9 cellular contexts compared by ENCODE assay signal in genomic region chr10:104323721-104324686, GRCh38. TPM values are rescaled to one million over a fixed set of nuclear protein-coding genes. Genes with fewer than 3 reads are reported as not detected.
DNase-seq lines count a peak whose midpoint lies in the region; ATAC-seq and TF ChIP-seq lines count a peak whose summit lies in the region.
"Had no signal": no experiment of that assay in that cellular context is flagged by ENCODE, and none has a peak within 500 bp of the region (broad histone marks: within the 10 kb centered on the region; RNA-seq: fewer than 3 reads in every experiment).

No MANE protein-coding gene starts in this region.

- H3K27ac ChIP-seq in GM23338 (ENCODE audit: low read depth) (0 out of 2 replicates have a peak overlapping the region, but pooled peaks have one; percentile 12), RWPE1 (peak overlapping the region; percentile 99), trophoblast cell (ENCODE audit: low read depth, low read length) (no peak overlapping the region)

- H3K27me3 Mint-ChIP-seq in GM23338 (ENCODE audit: insufficient read depth, low read depth, poor library complexity) = peaks cover 6% of the 10 kb centered on the region
- no peaks in the 10 kb centered on the region for H3K27me3 Mint-ChIP-seq in effector memory CD8-positive, alpha-beta T cell

- H3K36me3 ChIP-seq in GM23338 (ENCODE audit: insufficient read depth) (no peaks in the 10 kb centered on the region), trophoblast cell (ENCODE audit: control insufficient read depth in 1 of 2, insufficient read depth in 2 of 2, low read length in 2 of 2) (peaks cover 6 to 9% of the 10 kb centered on the region in 2 experiments)

- peak overlapping the region; percentile 18 for H3K18ac ChIP-seq in trophoblast cell (ENCODE audit: low read length)

- 0 out of 2 replicates have a peak, but pooled peaks cover 2% of the 10 kb centered on the region for H3K9me2 ChIP-seq in GM23338 (ENCODE audit: insufficient read depth)

- peak overlapping the region; percentile 74; the same call in 1 of the 2 replicates for H3K27ac Mint-ChIP-seq in GM23338
- H3K27ac Mint-ChIP-seq in effector memory CD8-positive, alpha-beta T cell = peak overlapping the region; percentile 87 to 95

- peak overlapping the region; percentile 5 for H3K4ac ChIP-seq in trophoblast cell (ENCODE audit: low read depth, low read length)

- H2AK5ac ChIP-seq in trophoblast cell (ENCODE audit: low read length) = no peak overlapping the region

- H3K4me2 ChIP-seq in GM23338 (peak overlapping the region; percentile 70; the same call in 1 of the 2 replicates), trophoblast cell (ENCODE audit: low read length) (no peak overlapping the region)

- no peak overlapping the region for H2BK12ac ChIP-seq in trophoblast cell (ENCODE audit: low read length)

- no peak overlapping the region for H3K9ac ChIP-seq in trophoblast cell (ENCODE audit: low read length)

- H3K79me1 ChIP-seq in trophoblast cell (ENCODE audit: low read length) = peaks cover 20% of the 10 kb centered on the region

- H4K12ac ChIP-seq in trophoblast cell (ENCODE audit: low read depth, low read length) = no peak overlapping the region

- TF ChIP-seq CTCF in GM23338 (conservative IDR thresholded peaks at IDR 0.05; ENCODE audit: low read depth in 2 of 2) (no peak), RWPE1 (conservative IDR thresholded peaks at IDR 0.05; ENCODE audit: low read depth) (no peak)

- H3K4me1 ChIP-seq in GM23338 (ENCODE audit: insufficient read depth) = peaks cover 63% of the 10 kb centered on the region
- H3K4me1 ChIP-seq in trophoblast cell (ENCODE audit: control insufficient read depth in 1 of 2, insufficient read depth in 2 of 2, low read length in 2 of 2) = peaks cover 22 to 29% of the 10 kb centered on the region in 2 experiments

- no peak for DNase-seq in GM23338 (ENCODE audit: low spot score)
- no peak for DNase-seq in RWPE1 (ENCODE audit: low spot score)
- DNase-seq in effector memory CD8-positive, alpha-beta T cell = no peak
- DNase-seq in trophoblast cell = no peak
- DNase-seq in DMS114 treated with DMSO at 0.1 percent for 48 hours (lab: John Stamatoyannopoulos, UW; ENCODE audit: unreplicated experiment) = no peak
- no peak for DNase-seq in RKO (ENCODE audit: low spot score)
- DNase-seq in DMS79 treated with DMSO at 0.1 percent for 48 hours (lab: John Stamatoyannopoulos, UW) = no peak
- no peak for DNase-seq in DMS153 (lab: John Stamatoyannopoulos, UW)

- peaks cover 27% of the 10 kb centered on the region for H3K36me3 Mint-ChIP-seq in GM23338 (ENCODE audit: low read depth)
- peaks cover 91% of the 10 kb centered on the region for H3K36me3 Mint-ChIP-seq in effector memory CD8-positive, alpha-beta T cell (ENCODE audit: insufficient read depth)

- POLR2A ChIA-PET in RWPE1 (lab: Yijun Ruan, JAX; ENCODE audit: low non-redundant PET) = no interaction called here

- H2BK120ac ChIP-seq in trophoblast cell (ENCODE audit: insufficient read depth, low read length, poor library complexity) = no peak overlapping the region

- H3K4me3 Mint-ChIP-seq in GM23338 = no peak overlapping the region
- H3K4me3 Mint-ChIP-seq in effector memory CD8-positive, alpha-beta T cell = peak overlapping the region; percentile 56 to 84
- H3K4me3 Mint-ChIP-seq: nephron had no signal

- H3K14ac ChIP-seq in trophoblast cell (ENCODE audit: low read length) = no peak overlapping the region

- 0 out of 2 replicates have a peak overlapping the region, but pooled peaks have one; percentile 4 for H3K4me3 ChIP-seq in GM23338
- no peak overlapping the region for H3K4me3 ChIP-seq in trophoblast cell (ENCODE audit: low read depth, low read length)

- peaks cover 86% of the 10 kb centered on the region for H3K4me1 Mint-ChIP-seq in GM23338
- H3K4me1 Mint-ChIP-seq in effector memory CD8-positive, alpha-beta T cell (ENCODE audit: low read depth in 2 of 2) = peaks cover 87 to 98% of the 10 kb centered on the region in 2 donors

- no peak overlapping the region for H4K91ac ChIP-seq in trophoblast cell (ENCODE audit: low read depth, low read length)

- CTCF ChIA-PET in RWPE1 (lab: Yijun Ruan, JAX) = interaction anchor here (0.6 to 1.0 kb wide), 2 partner anchors 14 to 39 kb away, joined by 3 read pairs; partner anchors contain the start of gene ITPRIP

- no peaks in the 10 kb centered on the region for H3K9me3 Mint-ChIP-seq in GM23338
- H3K9me3 Mint-ChIP-seq in effector memory CD8-positive, alpha-beta T cell = no peaks in the 10 kb centered on the region
- H3K9me3 Mint-ChIP-seq: nephron had no signal

- H3K79me2 ChIP-seq in GM23338 (replicated peaks; ENCODE audit: insufficient read depth) (peaks cover 98% of the 10 kb centered on the region), trophoblast cell (ENCODE audit: control insufficient read depth, insufficient read depth, low read length, poor library complexity) (peaks cover 30% of the 10 kb centered on the region)

- peaks cover 7% of the 10 kb centered on the region; the same call in 1 of the 2 replicates for H4K20me1 ChIP-seq in GM23338 (replicated peaks; ENCODE audit: insufficient read depth)

- no peak overlapping the region for H2BK5ac ChIP-seq in trophoblast cell (ENCODE audit: low read depth, low read length, poor library complexity)

- H3F3A ChIP-seq in GM23338 (replicated peaks; ENCODE audit: low read depth) = no peaks in the 10 kb centered on the region

- no peak for ATAC-seq in GM23338
- ATAC-seq in effector memory CD8-positive, alpha-beta T cell (replicated peaks) = no peak

- H2AFZ ChIP-seq in GM23338 (no peak overlapping the region), trophoblast cell (ENCODE audit: insufficient read depth, low read length, poor library complexity) (peak overlapping the region; percentile 5)

- H3K23ac ChIP-seq in trophoblast cell (ENCODE audit: low read length) = no peak overlapping the region

- no peaks in the 10 kb centered on the region for H3K27me3 ChIP-seq in GM23338 (ENCODE audit: insufficient read depth)
- H3K27me3 ChIP-seq in trophoblast cell (ENCODE audit: insufficient read depth, low read length) = no peaks in the 10 kb centered on the region

- H4K8ac ChIP-seq in trophoblast cell (ENCODE audit: low read depth, low read length) = no peak overlapping the region

- H3K9me3 ChIP-seq in trophoblast cell (ENCODE audit: insufficient read depth, low read depth, low read length) = no peaks in the 10 kb centered on the region

- no CpG with 5 or more reads among the region's 13 CpGs for WGBS in trophoblast cell (ENCODE audit: extremely low coverage, insufficient coverage, insufficient read length)

TF ChIP-seq in GM23338, 12 proteins besides CTCF, POLR2A, EP300 and RAD21 (continues in another document):
- no peak for TF ChIP-seq ETS1 (IDR thresholded peaks at IDR 0.05)
- TF ChIP-seq NANOG (IDR thresholded peaks at IDR 0.05; ENCODE audit: borderline replicate concordance) = no peak
- TF ChIP-seq ZNF331 (CRISPR knock-in tag; IDR thresholded peaks at IDR 0.05; ENCODE audit: low read depth) = no peak
- TF ChIP-seq JUNB (IDR thresholded peaks at IDR 0.05; ENCODE audit: unreplicated experiment) = no peak
- TF ChIP-seq POLR2AphosphoS5 (IDR thresholded peaks at IDR 0.05; ENCODE audit: low read depth) = no peak
- TF ChIP-seq ZNF114 (CRISPR knock-in tag; IDR thresholded peaks at IDR 0.05) = no peak
- TF ChIP-seq EZH2 (IDR thresholded peaks at IDR 0.05; ENCODE audit: low read depth, unreplicated experiment) = no peak
- no peak for TF ChIP-seq EZH2phosphoT487 (IDR thresholded peaks at IDR 0.05; ENCODE audit: unreplicated experiment)

RNA-seq across cellular contexts. Expression of gene ITPRIP, which starts 14.3 kb away (rescaled TPM):
- 15.2 and 15.9 TPM in 2 replicates for total RNA-seq in GM23338 (2014; rRNA removed; shearing (Covaris generic))
- polyA plus RNA-seq in GM23338 (2016; fragmentation: Nextera tagmentation; extraction: Ambion mirVana) = 6.4 and 6.9 TPM in 2 replicates
- 15.6 and 16.0 TPM in 2 replicates for polyA plus RNA-seq in trophoblast cell (2013)

RNA-seq across cellular contexts. Expression of gene CFAP58, which starts 29.6 kb away (rescaled TPM):
- total RNA-seq in GM23338 (2014; rRNA removed; shearing (Covaris generic)) = 0.39 and 0.63 TPM in 2 replicates
- polyA plus RNA-seq in GM23338 (2016; fragmentation: Nextera tagmentation; extraction: Ambion mirVana) = 0.24 and 0.89 TPM in 2 replicates
- polyA plus RNA-seq in trophoblast cell (2013) = 0.68 and 0.77 TPM in 2 replicates

RNA-seq across cellular contexts. Expression of gene GSTO2, which starts 55.0 kb away (rescaled TPM):
- 30.7 and 39.3 TPM in 2 replicates for total RNA-seq in GM23338 (2014; rRNA removed; shearing (Covaris generic))
- 49.8 and 51.3 TPM in 2 replicates for polyA plus RNA-seq in GM23338 (2016; fragmentation: Nextera tagmentation; extraction: Ambion mirVana)
- polyA plus RNA-seq in trophoblast cell (2013) = 1.3 TPM in 2 replicates
